1 cellular context compared by ENCODE assay signal in genomic region chr10:61628199-61628874, GRCh38.
TF ChIP-seq lines count a peak whose summit lies in the region.

No MANE protein-coding gene starts in this region.

TF ChIP-seq in A549, 52 proteins besides CTCF, POLR2A, EP300 and RAD21 (continued from another document):
- TF ChIP-seq, protein P1, sequence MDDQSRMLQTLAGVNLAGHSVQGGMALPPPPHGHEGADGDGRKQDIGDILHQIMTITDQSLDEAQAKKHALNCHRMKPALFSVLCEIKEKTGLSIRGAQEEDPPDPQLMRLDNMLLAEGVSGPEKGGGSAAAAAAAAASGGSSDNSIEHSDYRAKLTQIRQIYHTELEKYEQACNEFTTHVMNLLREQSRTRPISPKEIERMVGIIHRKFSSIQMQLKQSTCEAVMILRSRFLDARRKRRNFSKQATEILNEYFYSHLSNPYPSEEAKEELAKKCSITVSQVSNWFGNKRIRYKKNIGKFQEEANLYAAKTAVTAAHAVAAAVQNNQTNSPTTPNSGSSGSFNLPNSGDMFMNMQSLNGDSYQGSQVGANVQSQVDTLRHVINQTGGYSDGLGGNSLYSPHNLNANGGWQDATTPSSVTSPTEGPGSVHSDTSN (IDR thresholded peaks at IDR 0.05): no peak
- TF ChIP-seq CHD2 (IDR thresholded peaks at IDR 0.05; ENCODE audit: low read length, partially characterized antibody) (no peak), CHD4 (IDR thresholded peaks at IDR 0.05; ENCODE audit: borderline replicate concordance) (no peak), MYC (IDR thresholded peaks at IDR 0.05; ENCODE audit: borderline replicate concordance, low read length) (no peak), KDM1A (IDR thresholded peaks at IDR 0.05; ENCODE audit: low read depth) (no peak)
